ENCODE assay signal across 1 cellular context in the genomic region with DNA sequence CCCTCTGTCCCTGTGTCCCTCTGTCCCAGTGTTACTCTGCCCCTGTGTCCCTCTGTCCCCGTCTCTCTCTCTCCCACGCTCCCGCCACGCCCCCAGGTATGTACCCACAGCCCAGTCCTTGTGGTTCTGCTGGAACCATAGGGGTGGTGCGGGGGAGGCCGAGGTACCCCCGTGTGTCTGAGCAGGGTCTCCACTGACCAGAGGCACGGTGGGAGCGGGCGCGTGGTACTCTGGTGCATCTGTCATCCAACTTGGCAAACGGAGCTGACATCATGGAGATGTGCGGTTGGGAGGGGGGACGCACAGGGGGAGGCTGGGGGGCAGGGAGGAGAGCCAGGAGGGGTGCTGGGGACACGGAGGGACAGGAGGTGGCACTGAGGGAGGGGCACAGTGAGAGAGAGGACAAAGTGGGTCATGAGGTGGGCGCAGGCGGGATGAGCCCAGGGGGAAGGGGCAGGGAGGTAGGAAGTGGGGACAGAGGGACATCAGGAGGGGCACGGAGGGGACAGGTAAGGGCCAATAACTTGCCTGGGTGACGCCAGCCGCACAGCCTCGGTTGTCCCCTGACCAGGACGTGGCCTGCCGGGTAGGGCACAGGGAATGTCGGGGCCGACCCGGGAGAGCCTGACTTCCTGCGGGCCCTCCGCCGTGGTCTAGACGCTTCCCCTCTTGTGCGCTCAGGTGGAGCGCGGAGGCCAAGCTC.
TF ChIP-seq lines count a peak whose summit lies in the region.

No MANE protein-coding gene starts in this region.

TF ChIP-seq in H1, 55 proteins besides CTCF, POLR2A, EP300 and RAD21 (continued from another document):
- TF ChIP-seq, protein P1, sequence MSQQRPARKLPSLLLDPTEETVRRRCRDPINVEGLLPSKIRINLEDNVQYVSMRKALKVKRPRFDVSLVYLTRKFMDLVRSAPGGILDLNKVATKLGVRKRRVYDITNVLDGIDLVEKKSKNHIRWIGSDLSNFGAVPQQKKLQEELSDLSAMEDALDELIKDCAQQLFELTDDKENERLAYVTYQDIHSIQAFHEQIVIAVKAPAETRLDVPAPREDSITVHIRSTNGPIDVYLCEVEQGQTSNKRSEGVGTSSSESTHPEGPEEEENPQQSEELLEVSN (IDR thresholded peaks at IDR 0.05): no peak
- TF ChIP-seq JUND (IDR thresholded peaks at IDR 0.05; ENCODE audit: low read length) (no peak), TCF12 (IDR thresholded peaks at IDR 0.05; ENCODE audit: low read depth, low read length) (no peak), SAP30 (IDR thresholded peaks at IDR 0.05; ENCODE audit: insufficient read depth, insufficient replicate concordance, low read length) (no peak), SIN3A (conservative IDR thresholded peaks at IDR 0.05 in 1 of 2, IDR thresholded peaks at IDR 0.05 in 1 of 2; ENCODE audit: low read depth in 1 of 2, low read length in 2 of 2) (no peak), POLR2AphosphoS5 (IDR thresholded peaks at IDR 0.05; ENCODE audit: low read depth, low read length) (no peak), CEBPB (IDR thresholded peaks at IDR 0.05; ENCODE audit: low read depth, low read length) (no peak), NANOG (IDR thresholded peaks at IDR 0.05; ENCODE audit: insufficient read depth, low read depth, low read length, poor library complexity, severe bottlenecking) (no peak), MAFK (IDR thresholded peaks at IDR 0.05; ENCODE audit: low read depth, low read length) (no peak), YY1 (IDR thresholded peaks at IDR 0.05; ENCODE audit: low read depth, low read length) (no peak), TAF7 (optimal IDR thresholded peaks at IDR 0.05; ENCODE audit: borderline replicate concordance, low read depth, low read length) (no peak), POU5F1 (IDR thresholded peaks at IDR 0.05; ENCODE audit: low read depth, low read length) (no peak), CREB1 (IDR thresholded peaks at IDR 0.05) (no peak), GTF2F1 (IDR thresholded peaks at IDR 0.05; ENCODE audit: borderline replicate concordance, low read depth, low read length) (no peak), ZNF274 (IDR thresholded peaks at IDR 0.05; ENCODE audit: borderline replicate concordance, extremely low read depth, low read length) (no peak)
- TF ChIP-seq, protein P2, sequence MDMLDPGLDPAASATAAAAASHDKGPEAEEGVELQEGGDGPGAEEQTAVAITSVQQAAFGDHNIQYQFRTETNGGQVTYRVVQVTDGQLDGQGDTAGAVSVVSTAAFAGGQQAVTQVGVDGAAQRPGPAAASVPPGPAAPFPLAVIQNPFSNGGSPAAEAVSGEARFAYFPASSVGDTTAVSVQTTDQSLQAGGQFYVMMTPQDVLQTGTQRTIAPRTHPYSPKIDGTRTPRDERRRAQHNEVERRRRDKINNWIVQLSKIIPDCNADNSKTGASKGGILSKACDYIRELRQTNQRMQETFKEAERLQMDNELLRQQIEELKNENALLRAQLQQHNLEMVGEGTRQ (IDR thresholded peaks at IDR 0.05; ENCODE audit: low read length): no peak
